8 cellular contexts compared by ENCODE assay signal in the genomic region with DNA sequence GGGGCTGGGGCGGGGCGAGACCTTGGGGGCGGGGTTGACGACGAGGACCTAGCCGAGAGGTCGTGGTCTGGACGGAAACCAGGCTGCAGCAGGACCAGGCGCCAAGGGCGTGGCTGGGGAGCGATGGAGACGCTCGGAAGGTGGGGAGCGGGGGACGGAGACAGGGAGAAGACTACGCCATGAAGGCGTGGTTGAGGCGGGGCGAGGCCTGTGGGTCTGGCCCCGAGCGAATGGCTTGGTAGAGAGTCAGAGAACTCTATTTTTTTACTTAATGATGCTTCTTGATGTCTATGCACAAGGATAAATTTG. TPM values are rescaled to one million over a fixed set of nuclear protein-coding genes. Genes with fewer than 3 reads are reported as not detected.
DNase-seq lines count a peak whose midpoint lies in the region; TF ChIP-seq lines count a peak whose summit lies in the region.

No MANE protein-coding gene starts in this region.

- H3K9ac ChIP-seq in colonic mucosa (ENCODE audit: low read depth in 2 of 2, low read length in 2 of 2), result peak overlapping the region in 1 of 2 donors; percentile 5

- no peaks in the 10 kb centered on the region for H3K27me3 ChIP-seq in MG63
- H3K27me3 ChIP-seq in colonic mucosa, result no peaks in the 10 kb centered on the region
- H3K27me3 ChIP-seq in neuron (ENCODE audit: insufficient read depth, low read length), result no peaks in the 10 kb centered on the region

- intact Hi-C loops in colonic mucosa (cut with DNase I), result no loop called here

- peak overlapping the region; percentile 65 for H3K27ac ChIP-seq in colonic mucosa

- H3K9me3 ChIP-seq in MG63, result peaks cover 19% of the 10 kb centered on the region
- H3K9me3 ChIP-seq in colonic mucosa, result no peaks in the 10 kb centered on the region
- peaks cover 7% of the 10 kb centered on the region for H3K9me3 ChIP-seq in neuron (ENCODE audit: low read length)

- H3K36me3 ChIP-seq in MG63 (peaks cover 36% of the 10 kb centered on the region), colonic mucosa (no peaks in the 10 kb centered on the region), neuron (ENCODE audit: insufficient read depth, low read length) (peaks cover 5% of the 10 kb centered on the region)

- H3K4me1 ChIP-seq in colonic mucosa (peaks cover 17% of the 10 kb centered on the region), neuron (ENCODE audit: insufficient read depth, low read length) (peaks cover 15% of the 10 kb centered on the region)

- no peak overlapping the region for H2AFZ ChIP-seq in neuron (ENCODE audit: low read depth, low read length)

- DNase-seq in COLO829 (ENCODE audit: low spot score) (peak; percentile 97), MG63 (peak; percentile 100), colonic mucosa (no peak), hippocampal formation (lab: John Stamatoyannopoulos, UW) (no peak), A172 (ENCODE audit: low spot score) (no peak), HuH-7.5 (ENCODE audit: low spot score) (no peak)
- DNase-seq in stimulated activated CD4-positive, alpha-beta T cell treated with anti-CD3 and anti-CD28 coated beads, Interleukin-4, amount 100 ng/mL, for 4 hours, result no peak

- TF ChIP-seq CTCF in colonic mucosa (IDR thresholded peaks at IDR 0.05), result no peak

- peak overlapping the region; percentile 10 for H3K4me3 ChIP-seq in MG63
- peak overlapping the region; percentile 14 for H3K4me3 ChIP-seq in colonic mucosa
- peak overlapping the region; percentile 88 for H3K4me3 ChIP-seq in neuron (ENCODE audit: low read length)

RNA-seq across cellular contexts. Expression of a gene that starts 0.7 kb away (rescaled TPM):
- total RNA-seq in MG63 (2014; rRNA removed; shearing (Covaris generic); ENCODE audit: low replicate concordance), result 23.6 and 41.2 TPM in 2 replicates
- 10 to 100 TPM; 30.5 to 30.7 TPM for total RNA-seq in colonic mucosa
- total RNA-seq in A172 (2014; rRNA removed; shearing (Covaris generic)), result 17.3 and 18.1 TPM in 2 replicates

RNA-seq across cellular contexts. Expression of a gene that starts 8.2 kb away (rescaled TPM):
- total RNA-seq in MG63 (2014; rRNA removed; shearing (Covaris generic); ENCODE audit: low replicate concordance), result 237 and 851 TPM in 2 replicates
- total RNA-seq in colonic mucosa, result 100 to 1,000 TPM; 316 to 384 TPM
- 506 and 560 TPM in 2 replicates for total RNA-seq in A172 (2014; rRNA removed; shearing (Covaris generic))

RNA-seq across cellular contexts. Expression of a gene that starts 15.6 kb away (rescaled TPM):
- 218 and 273 TPM in 2 replicates for total RNA-seq in MG63 (2014; rRNA removed; shearing (Covaris generic); ENCODE audit: low replicate concordance)
- total RNA-seq in colonic mucosa, result 10 to 100 TPM; 47.9 to 88.3 TPM
- 231 and 232 TPM in 2 replicates for total RNA-seq in A172 (2014; rRNA removed; shearing (Covaris generic))

RNA-seq across cellular contexts. Expression of a gene that starts 51.0 kb away (rescaled TPM):
- total RNA-seq in MG63 (2014; rRNA removed; shearing (Covaris generic); ENCODE audit: low replicate concordance), result 0.20 and 2.4 TPM in 2 replicates
- 10 to 100 TPM in 1 of 2 donors, 1 to 10 TPM in 1; 9.2 to 10.5 TPM for total RNA-seq in colonic mucosa
- total RNA-seq in A172 (2014; rRNA removed; shearing (Covaris generic)), result 1.2 and 3.8 TPM in 2 replicates

Comparison
In these comparisons a context has a peak if more than half of its experiments do, and no peak if none do; other contexts are left out.
1. DNase-seq: peak in COLO829 (single experiment) and MG63 (single experiment); none in colonic mucosa (single experiment), stimulated activated CD4-positive, alpha-beta T cell treated with anti-CD3 and anti-CD28 coated beads, Interleukin-4, amount 100 ng/mL, for 4 hours (0 of 2), hippocampal formation (0 of 2), A172 (single experiment) and HuH-7.5 (single experiment).
2. H3K4me3 ChIP-seq: peak in every context shown above with its lines; median percentile 88 in neuron; 14 in colonic mucosa; 10 in MG63.